Comparison of ENCODE assay signal across 1 cellular context in the genomic region with DNA sequence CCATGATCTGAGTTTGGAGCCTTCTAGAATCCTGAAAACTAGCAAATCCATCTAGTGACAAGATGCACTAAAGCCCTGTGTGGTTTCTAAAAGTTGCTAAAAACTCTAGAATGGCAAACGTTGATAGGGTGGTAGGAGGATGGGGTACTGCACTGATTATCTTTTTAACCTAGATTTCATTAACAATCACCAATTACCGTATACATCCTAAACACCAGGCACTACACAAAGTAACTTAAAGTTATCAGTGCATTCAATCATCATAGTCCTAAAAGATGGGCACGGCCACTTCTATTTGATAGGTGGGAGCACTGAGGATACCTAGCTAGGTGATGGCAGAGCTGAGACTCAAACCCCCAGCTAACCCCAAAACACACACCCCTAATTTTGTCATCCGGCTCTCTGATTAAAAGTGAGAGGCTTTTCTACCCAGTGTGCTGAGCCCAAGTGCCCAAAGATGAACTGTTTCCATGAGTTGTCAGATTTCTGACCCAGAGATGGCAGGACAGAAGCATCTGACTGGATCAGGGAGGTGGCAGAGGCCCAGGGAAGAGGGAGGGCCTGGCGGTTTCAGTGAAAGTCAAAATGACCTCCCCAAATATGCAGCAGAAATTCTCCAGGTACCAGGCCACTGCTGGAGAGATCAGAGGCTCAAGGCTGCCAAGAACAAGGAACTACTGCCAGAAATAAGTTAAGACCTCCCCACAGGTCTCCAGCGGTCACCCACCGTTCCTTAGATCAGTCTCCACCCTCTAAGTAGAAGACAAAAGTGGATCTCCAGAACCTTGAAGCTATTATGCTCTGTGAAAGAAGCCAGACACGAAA.
TF ChIP-seq lines count a peak whose summit lies in the region.

No MANE protein-coding gene starts in this region.

TF ChIP-seq in H1, 55 proteins besides CTCF, POLR2A, EP300 and RAD21 (continued from another document):
- TF ChIP-seq, protein P1, sequence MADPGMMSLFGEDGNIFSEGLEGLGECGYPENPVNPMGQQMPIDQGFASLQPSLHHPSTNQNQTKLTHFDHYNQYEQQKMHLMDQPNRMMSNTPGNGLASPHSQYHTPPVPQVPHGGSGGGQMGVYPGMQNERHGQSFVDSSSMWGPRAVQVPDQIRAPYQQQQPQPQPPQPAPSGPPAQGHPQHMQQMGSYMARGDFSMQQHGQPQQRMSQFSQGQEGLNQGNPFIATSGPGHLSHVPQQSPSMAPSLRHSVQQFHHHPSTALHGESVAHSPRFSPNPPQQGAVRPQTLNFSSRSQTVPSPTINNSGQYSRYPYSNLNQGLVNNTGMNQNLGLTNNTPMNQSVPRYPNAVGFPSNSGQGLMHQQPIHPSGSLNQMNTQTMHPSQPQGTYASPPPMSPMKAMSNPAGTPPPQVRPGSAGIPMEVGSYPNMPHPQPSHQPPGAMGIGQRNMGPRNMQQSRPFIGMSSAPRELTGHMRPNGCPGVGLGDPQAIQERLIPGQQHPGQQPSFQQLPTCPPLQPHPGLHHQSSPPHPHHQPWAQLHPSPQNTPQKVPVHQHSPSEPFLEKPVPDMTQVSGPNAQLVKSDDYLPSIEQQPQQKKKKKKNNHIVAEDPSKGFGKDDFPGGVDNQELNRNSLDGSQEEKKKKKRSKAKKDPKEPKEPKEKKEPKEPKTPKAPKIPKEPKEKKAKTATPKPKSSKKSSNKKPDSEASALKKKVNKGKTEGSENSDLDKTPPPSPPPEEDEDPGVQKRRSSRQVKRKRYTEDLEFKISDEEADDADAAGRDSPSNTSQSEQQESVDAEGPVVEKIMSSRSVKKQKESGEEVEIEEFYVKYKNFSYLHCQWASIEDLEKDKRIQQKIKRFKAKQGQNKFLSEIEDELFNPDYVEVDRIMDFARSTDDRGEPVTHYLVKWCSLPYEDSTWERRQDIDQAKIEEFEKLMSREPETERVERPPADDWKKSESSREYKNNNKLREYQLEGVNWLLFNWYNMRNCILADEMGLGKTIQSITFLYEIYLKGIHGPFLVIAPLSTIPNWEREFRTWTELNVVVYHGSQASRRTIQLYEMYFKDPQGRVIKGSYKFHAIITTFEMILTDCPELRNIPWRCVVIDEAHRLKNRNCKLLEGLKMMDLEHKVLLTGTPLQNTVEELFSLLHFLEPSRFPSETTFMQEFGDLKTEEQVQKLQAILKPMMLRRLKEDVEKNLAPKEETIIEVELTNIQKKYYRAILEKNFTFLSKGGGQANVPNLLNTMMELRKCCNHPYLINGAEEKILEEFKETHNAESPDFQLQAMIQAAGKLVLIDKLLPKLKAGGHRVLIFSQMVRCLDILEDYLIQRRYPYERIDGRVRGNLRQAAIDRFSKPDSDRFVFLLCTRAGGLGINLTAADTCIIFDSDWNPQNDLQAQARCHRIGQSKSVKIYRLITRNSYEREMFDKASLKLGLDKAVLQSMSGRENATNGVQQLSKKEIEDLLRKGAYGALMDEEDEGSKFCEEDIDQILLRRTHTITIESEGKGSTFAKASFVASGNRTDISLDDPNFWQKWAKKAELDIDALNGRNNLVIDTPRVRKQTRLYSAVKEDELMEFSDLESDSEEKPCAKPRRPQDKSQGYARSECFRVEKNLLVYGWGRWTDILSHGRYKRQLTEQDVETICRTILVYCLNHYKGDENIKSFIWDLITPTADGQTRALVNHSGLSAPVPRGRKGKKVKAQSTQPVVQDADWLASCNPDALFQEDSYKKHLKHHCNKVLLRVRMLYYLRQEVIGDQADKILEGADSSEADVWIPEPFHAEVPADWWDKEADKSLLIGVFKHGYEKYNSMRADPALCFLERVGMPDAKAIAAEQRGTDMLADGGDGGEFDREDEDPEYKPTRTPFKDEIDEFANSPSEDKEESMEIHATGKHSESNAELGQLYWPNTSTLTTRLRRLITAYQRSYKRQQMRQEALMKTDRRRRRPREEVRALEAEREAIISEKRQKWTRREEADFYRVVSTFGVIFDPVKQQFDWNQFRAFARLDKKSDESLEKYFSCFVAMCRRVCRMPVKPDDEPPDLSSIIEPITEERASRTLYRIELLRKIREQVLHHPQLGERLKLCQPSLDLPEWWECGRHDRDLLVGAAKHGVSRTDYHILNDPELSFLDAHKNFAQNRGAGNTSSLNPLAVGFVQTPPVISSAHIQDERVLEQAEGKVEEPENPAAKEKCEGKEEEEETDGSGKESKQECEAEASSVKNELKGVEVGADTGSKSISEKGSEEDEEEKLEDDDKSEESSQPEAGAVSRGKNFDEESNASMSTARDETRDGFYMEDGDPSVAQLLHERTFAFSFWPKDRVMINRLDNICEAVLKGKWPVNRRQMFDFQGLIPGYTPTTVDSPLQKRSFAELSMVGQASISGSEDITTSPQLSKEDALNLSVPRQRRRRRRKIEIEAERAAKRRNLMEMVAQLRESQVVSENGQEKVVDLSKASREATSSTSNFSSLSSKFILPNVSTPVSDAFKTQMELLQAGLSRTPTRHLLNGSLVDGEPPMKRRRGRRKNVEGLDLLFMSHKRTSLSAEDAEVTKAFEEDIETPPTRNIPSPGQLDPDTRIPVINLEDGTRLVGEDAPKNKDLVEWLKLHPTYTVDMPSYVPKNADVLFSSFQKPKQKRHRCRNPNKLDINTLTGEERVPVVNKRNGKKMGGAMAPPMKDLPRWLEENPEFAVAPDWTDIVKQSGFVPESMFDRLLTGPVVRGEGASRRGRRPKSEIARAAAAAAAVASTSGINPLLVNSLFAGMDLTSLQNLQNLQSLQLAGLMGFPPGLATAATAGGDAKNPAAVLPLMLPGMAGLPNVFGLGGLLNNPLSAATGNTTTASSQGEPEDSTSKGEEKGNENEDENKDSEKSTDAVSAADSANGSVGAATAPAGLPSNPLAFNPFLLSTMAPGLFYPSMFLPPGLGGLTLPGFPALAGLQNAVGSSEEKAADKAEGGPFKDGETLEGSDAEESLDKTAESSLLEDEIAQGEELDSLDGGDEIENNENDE (IDR thresholded peaks at IDR 0.05; ENCODE audit: insufficient replicate concordance, low read length) = peak; percentile 99
- TF ChIP-seq SP1 (IDR thresholded peaks at IDR 0.05; ENCODE audit: low read depth, low read length) (no peak), POU5F1 (IDR thresholded peaks at IDR 0.05; ENCODE audit: low read depth, low read length) (no peak), BCL11A (IDR thresholded peaks at IDR 0.05; ENCODE audit: low read depth in 2 of 2, low read length in 2 of 2) (no peak), BACH1 (IDR thresholded peaks at IDR 0.05; ENCODE audit: low read length) (no peak)
